Comparison of ENCODE assay signal across 4 cellular contexts in the genomic region with DNA sequence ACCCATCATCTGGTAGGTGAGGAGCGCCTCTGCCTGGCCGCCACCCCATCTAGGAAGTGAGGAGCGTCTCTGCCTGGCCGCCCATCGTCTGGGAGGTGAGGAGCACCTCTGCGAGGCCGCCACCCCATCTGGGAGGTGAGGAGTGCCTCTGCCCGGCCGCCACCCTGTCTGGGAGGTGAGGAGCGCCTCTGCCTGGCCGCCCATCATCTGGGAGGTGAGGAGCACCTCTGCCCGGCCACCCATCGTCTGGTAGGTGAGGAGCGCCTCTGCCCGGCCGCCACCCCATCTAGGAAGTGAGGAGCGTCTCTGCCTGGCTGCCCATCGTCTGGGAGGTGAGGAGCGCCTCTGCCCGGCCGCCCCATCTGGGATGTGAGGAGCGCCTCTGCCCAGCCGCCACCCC. TPM values are rescaled to one million over a fixed set of nuclear protein-coding genes. Genes with fewer than 3 reads are reported as not detected.
"Had no signal": no experiment of that assay in that cellular context is flagged by ENCODE, and none has a peak within 500 bp of the region (broad histone marks: within the 10 kb centered on the region; RNA-seq: fewer than 3 reads in every experiment).

No MANE protein-coding gene starts in this region.

RNA-seq across cellular contexts. Expression of a gene that starts 4.2 kb away (rescaled TPM):
- total RNA-seq: LHCN-M2, M059J, MCF 10A, NCI-H460 had no signal
